8 cellular contexts compared by ENCODE assay signal in the genomic region with DNA sequence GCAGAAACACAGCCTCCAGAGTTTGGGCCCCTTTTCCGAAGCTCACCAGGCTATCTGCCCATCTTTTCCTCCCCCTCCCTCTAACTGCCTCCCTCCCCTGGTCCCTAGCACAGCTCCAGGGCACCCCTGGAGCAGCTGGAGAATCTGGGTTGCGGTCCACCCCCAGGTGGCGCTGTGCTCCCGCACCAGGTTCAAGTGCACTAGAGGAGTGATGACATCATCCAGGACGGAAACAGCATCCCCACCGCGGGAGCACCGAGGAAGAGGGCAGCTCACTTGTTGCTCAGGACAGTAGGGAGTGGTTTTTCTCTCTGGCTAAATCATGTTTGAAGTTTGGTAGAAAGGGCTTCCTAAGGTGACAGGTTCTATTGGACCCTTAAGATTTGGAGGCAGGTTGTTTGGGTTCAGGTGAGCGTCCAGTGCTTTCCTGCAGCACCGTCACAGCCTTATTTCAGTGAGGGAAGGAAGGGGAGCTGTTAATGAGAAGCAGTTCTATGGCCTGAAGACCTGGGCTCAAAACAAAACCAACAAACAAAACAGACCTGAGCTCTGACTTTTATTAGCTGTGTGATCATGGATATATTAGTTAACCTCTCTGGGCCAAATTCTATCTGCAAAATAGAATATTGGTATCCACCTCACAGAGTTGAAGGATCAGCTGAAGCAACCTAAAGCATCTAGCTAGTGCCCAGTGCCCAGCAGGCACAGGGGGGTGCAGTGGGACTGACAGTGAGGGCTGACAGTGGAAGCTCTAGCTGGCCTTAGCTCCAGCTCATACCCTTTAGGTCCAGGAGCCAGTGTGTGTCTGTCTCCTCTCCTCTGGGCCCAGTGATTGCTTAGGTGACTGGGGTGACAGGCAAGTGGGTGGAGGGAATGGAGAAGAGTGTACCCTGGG. TPM values are rescaled to one million over a fixed set of nuclear protein-coding genes. Genes with fewer than 3 reads are reported as not detected.
DNase-seq lines count a peak whose midpoint lies in the region; ATAC-seq and TF ChIP-seq lines count a peak whose summit lies in the region.

No MANE protein-coding gene starts in this region.

- H3K4me1 Mint-ChIP-seq in H9 = peaks cover 26 to 34% of the 10 kb centered on the region in 2 experiments
- peaks cover 23% of the 10 kb centered on the region for H3K4me1 Mint-ChIP-seq in activated naive CD4-positive, alpha-beta T cell treated with anti-CD3 and anti-CD28 coated beads, Interleukin-2, amount 10 ng/mL, durations not matched to agents 7 days and 5 days
- H3K4me1 Mint-ChIP-seq in glutamatergic neuron (ENCODE audit: low read depth, unreplicated experiment) = no peaks in the 10 kb centered on the region

- H3K36me3 Mint-ChIP-seq in H9 (ENCODE audit: insufficient read depth in 1 of 3, low read depth in 3 of 3) (0 out of 7 replicates have a peak, but pooled peaks cover 0 to 1% (median 0%) of the 10 kb centered on the region in 3 experiments), glutamatergic neuron (ENCODE audit: unreplicated experiment) (no peaks in the 10 kb centered on the region)
- H3K36me3 Mint-ChIP-seq in activated naive CD4-positive, alpha-beta T cell treated with anti-CD3 and anti-CD28 coated beads, Interleukin-2, amount 10 ng/mL, durations not matched to agents 7 days and 5 days = no peaks in the 10 kb centered on the region

- no peak overlapping the region for H2AK5ac ChIP-seq in H9 (ENCODE audit: insufficient read length, low read length)

- H4K8ac ChIP-seq in H9 (replicated peaks; ENCODE audit: insufficient read length, low read depth, low read length) = no peak overlapping the region

- no peak overlapping the region for H3K14ac ChIP-seq in H9 (ENCODE audit: insufficient read depth, low read length)

- peak overlapping the region; percentile 59 for H3K4me2 ChIP-seq in DND-41 (ENCODE audit: insufficient read depth, low read length)
- H3K4me2 ChIP-seq in H9 (ENCODE audit: insufficient read depth, insufficient read length, low read length) = peak overlapping the region; percentile 7
- H3K4me2 ChIP-seq in parathyroid adenoma (ENCODE audit: low read length) = no peak overlapping the region

- H3K36me3 ChIP-seq in DND-41 (ENCODE audit: insufficient read depth, low read length) (no peaks in the 10 kb centered on the region), parathyroid adenoma (ENCODE audit: control insufficient read depth, insufficient read depth, low read length) (no peaks in the 10 kb centered on the region), tibial artery (peaks cover 37 to 44% (median 39%) of the 10 kb centered on the region in 3 donors)

- H3K27me3 Mint-ChIP-seq in H9 (ENCODE audit: low read depth) (no peaks in the 10 kb centered on the region; the same call in none of the 2 replicates), glutamatergic neuron (ENCODE audit: unreplicated experiment) (peaks cover 12% of the 10 kb centered on the region)
- H3K27me3 Mint-ChIP-seq in activated naive CD4-positive, alpha-beta T cell treated with anti-CD3 and anti-CD28 coated beads, Interleukin-2, amount 10 ng/mL, durations not matched to agents 7 days and 5 days = peaks cover 45% of the 10 kb centered on the region

- H3K23me2 ChIP-seq in H9 (ENCODE audit: insufficient read length, low read depth, low read length, poor library complexity, severe bottlenecking) = no peaks in the 10 kb centered on the region

- DNase-seq in DND-41 = peak; percentile 89
- peak; percentile 94 for DNase-seq in H9
- peak; percentile 87 for DNase-seq in NCI-H1092 treated with DMSO at 0.1 percent for 48 hours (lab: John Stamatoyannopoulos, UW)
- peak; percentile 94 for DNase-seq in SKM-1 (lab: John Stamatoyannopoulos, UW; ENCODE audit: unreplicated experiment)
- peak; percentile 92 for DNase-seq in activated naive CD4-positive, alpha-beta T cell treated with anti-CD3 and anti-CD28 coated beads, Interleukin-2, amount 10 ng/mL, durations not matched to agents 7 days and 5 days
- peak; percentile 91 for DNase-seq in glutamatergic neuron
- peak; percentile 92 to 96 for DNase-seq in tibial artery

- H3K27me3 ChIP-seq in DND-41 (ENCODE audit: insufficient read depth, low read length, poor library complexity) (peaks cover 6% of the 10 kb centered on the region), H9 (ENCODE audit: insufficient read depth, low read length) (no peaks in the 10 kb centered on the region; the same call in 1 of the 2 replicates), parathyroid adenoma (ENCODE audit: control insufficient read depth, insufficient read depth, low read length) (no peaks in the 10 kb centered on the region), tibial artery (no peaks in the 10 kb centered on the region)

- no peak overlapping the region for H3K23ac ChIP-seq in H9 (ENCODE audit: insufficient read length, low read depth, low read length)

- no peak overlapping the region for H2BK5ac ChIP-seq in H9 (ENCODE audit: insufficient read length, low read length)

- peak overlapping the region; percentile 79 for H2AFZ ChIP-seq in DND-41 (ENCODE audit: low read depth, low read length)
- no peak overlapping the region for H2AFZ ChIP-seq in H9 (ENCODE audit: low read length)
- no peak overlapping the region for H2AFZ ChIP-seq in parathyroid adenoma

- H3K9me3 Mint-ChIP-seq in H9 (no peaks in the 10 kb centered on the region), glutamatergic neuron (ENCODE audit: unreplicated experiment) (peaks cover 5% of the 10 kb centered on the region)
- no peaks in the 10 kb centered on the region for H3K9me3 Mint-ChIP-seq in activated naive CD4-positive, alpha-beta T cell treated with anti-CD3 and anti-CD28 coated beads, Interleukin-2, amount 10 ng/mL, durations not matched to agents 7 days and 5 days

- no peak overlapping the region for H2BK15ac ChIP-seq in H9 (ENCODE audit: low read depth, low read length)

- H3K4me3 Mint-ChIP-seq in H9 (peak overlapping the region; percentile 8 to 9; a peak in 2 of 5 replicates), glutamatergic neuron (ENCODE audit: unreplicated experiment) (no peak overlapping the region)
- no peak overlapping the region for H3K4me3 Mint-ChIP-seq in activated naive CD4-positive, alpha-beta T cell treated with anti-CD3 and anti-CD28 coated beads, Interleukin-2, amount 10 ng/mL, durations not matched to agents 7 days and 5 days

- peak overlapping the region in 1 of 2 experiments; percentile 35; a peak in 2 of 4 replicates for H3K4me3 ChIP-seq in DND-41 (ENCODE audit: low read depth in 1 of 2, low read length in 2 of 2)
- no peak overlapping the region for H3K4me3 ChIP-seq in parathyroid adenoma (ENCODE audit: low read depth, low read length)
- no peak overlapping the region for H3K4me3 ChIP-seq in tibial artery

- H4K20me1 ChIP-seq in DND-41 (ENCODE audit: insufficient read depth, low read length) = peaks cover 3% of the 10 kb centered on the region; the same call in 1 of the 2 replicates
- no peaks in the 10 kb centered on the region for H4K20me1 ChIP-seq in H9 (ENCODE audit: control insufficient read depth, insufficient read depth, insufficient read length)

- H3K9me3 ChIP-seq in DND-41 (ENCODE audit: insufficient read depth, low read length, severe bottlenecking) (no peaks in the 10 kb centered on the region), H9 (ENCODE audit: control insufficient read depth, low read depth, low read length) (no peaks in the 10 kb centered on the region), parathyroid adenoma (ENCODE audit: control insufficient read depth, low read length) (no peaks in the 10 kb centered on the region), tibial artery (no peaks in the 10 kb centered on the region)

- no peak overlapping the region for H2BK120ac ChIP-seq in H9 (ENCODE audit: low read depth, low read length, poor library complexity, severe bottlenecking)

- no peak overlapping the region for H3K4ac ChIP-seq in H9 (ENCODE audit: low read depth, low read length)

- no peak overlapping the region for H4K91ac ChIP-seq in H9 (ENCODE audit: insufficient read length, low read depth, low read length)

- no peak overlapping the region for H3K18ac ChIP-seq in H9 (ENCODE audit: insufficient read length, low read depth, low read length)

- intact Hi-C loops in tibial artery (cut with DNase I; ENCODE audit: low total_unique reads) = loop anchor here (5.0 kb wide), 2 partner anchors 46 to 76 kb away; no protein-coding TSS in a partner anchor

- TF ChIP-seq CTCF in DND-41 (IDR thresholded peaks at IDR 0.05; ENCODE audit: borderline replicate concordance, extremely low read depth, low read length, poor library complexity, severe bottlenecking) (peak; percentile 100), H9 (conservative IDR thresholded peaks at IDR 0.05) (peak; percentile 98), glutamatergic neuron (IDR thresholded peaks at IDR 0.05; ENCODE audit: partially characterized antibody, unreplicated experiment) (peak; percentile 92), parathyroid adenoma (IDR thresholded peaks at IDR 0.05) (peak; percentile 89), tibial artery (IDR thresholded peaks at IDR 0.05) (peak; percentile 95 to 99)

- H3T11ph ChIP-seq in H9 (ENCODE audit: low read length) = no peak overlapping the region

- WGBS in H9 (ENCODE audit: extremely low coverage, insufficient read length, low lambda C conversion rate) = no CpG with 5 or more reads among the region's 10 CpGs

- H3K4me1 ChIP-seq in DND-41 (ENCODE audit: insufficient read depth, low read length) (peaks cover 7% of the 10 kb centered on the region), H9 (ENCODE audit: insufficient read depth, low read length) (peaks cover 5% of the 10 kb centered on the region; the same call in 1 of the 2 replicates), parathyroid adenoma (no peaks in the 10 kb centered on the region), tibial artery (peaks cover 0 to 98% (median 78%) of the 10 kb centered on the region in 4 donors)

- H3K56ac ChIP-seq in H9 (ENCODE audit: insufficient read length, low read depth, low read length) = no peak overlapping the region

- H2BK12ac ChIP-seq in H9 (ENCODE audit: insufficient read length, low read depth, low read length) = no peak overlapping the region

- ATAC-seq in DND-41 (ENCODE audit: insufficient read depth, low read depth) = peak; percentile 99

- no peak overlapping the region for H2BK20ac ChIP-seq in H9 (ENCODE audit: low read depth, low read length, poor library complexity, severe bottlenecking)

- H3K79me1 ChIP-seq in H9 (ENCODE audit: insufficient read depth, low read depth, low read length, poor library complexity, severe bottlenecking) = no peaks in the 10 kb centered on the region

- H3K27ac ChIP-seq in DND-41 (ENCODE audit: low read length) = 0 out of 2 replicates have a peak overlapping the region, but pooled peaks have one; percentile 1
- no peak overlapping the region for H3K27ac ChIP-seq in H9 (ENCODE audit: insufficient read length, low read depth, low read length)
- no peak overlapping the region for H3K27ac ChIP-seq in parathyroid adenoma
- peak overlapping the region; percentile 76 to 95 for H3K27ac ChIP-seq in tibial artery

- H3K9ac ChIP-seq in DND-41 (ENCODE audit: low read depth, low read length) (no peak overlapping the region), H9 (ENCODE audit: extremely low read depth, insufficient read length, low read length) (no peak overlapping the region), parathyroid adenoma (no peak overlapping the region)

- CTCF ChIA-PET in activated naive CD4-positive, alpha-beta T cell treated with anti-CD3 and anti-CD28 coated beads, Interleukin-2, amount 10 ng/mL, durations not matched to agents 7 days and 5 days (lab: Charles Lee) = interaction anchor here (0.6 to 3.9 kb wide), 41 partner anchors 8 to 1172 kb away, joined by 3 to 81 read pairs (median 5); a partner anchor contains a TSS

- H3K79me2 ChIP-seq in DND-41 (ENCODE audit: insufficient read depth, low read length) (no peaks in the 10 kb centered on the region), H9 (ENCODE audit: insufficient read depth, low read length) (no peaks in the 10 kb centered on the region), parathyroid adenoma (no peaks in the 10 kb centered on the region)

- no peak overlapping the region for H4K5ac ChIP-seq in H9 (ENCODE audit: insufficient read length, low read depth, low read length)

- H3K27ac Mint-ChIP-seq in H9 = peak overlapping the region; percentile 22 to 53 (median 46); a peak in 2 of 7 replicates
- peak overlapping the region; percentile 54 for H3K27ac Mint-ChIP-seq in activated naive CD4-positive, alpha-beta T cell treated with anti-CD3 and anti-CD28 coated beads, Interleukin-2, amount 10 ng/mL, durations not matched to agents 7 days and 5 days
- no peak overlapping the region for H3K27ac Mint-ChIP-seq in glutamatergic neuron (ENCODE audit: unreplicated experiment)

RNA-seq across cellular contexts. Expression of a gene that starts 7.5 kb away (rescaled TPM):
- 6.3 and 8.1 TPM in 2 replicates for total RNA-seq in H9 (2021)
- total RNA-seq in glutamatergic neuron (ENCODE audit: unreplicated experiment) = 2.9 TPM

RNA-seq across cellular contexts. Expression of a gene that starts 50.2 kb away (rescaled TPM):
- 0.31 and 0.44 TPM in 2 replicates for total RNA-seq in H9 (2021)
- 0.20 TPM for total RNA-seq in glutamatergic neuron (ENCODE audit: unreplicated experiment)

RNA-seq across cellular contexts. Expression of a gene that starts 59.1 kb away (rescaled TPM):
- total RNA-seq in H9 (2021) (60.3 and 60.9 TPM in 2 replicates), glutamatergic neuron (ENCODE audit: unreplicated experiment) (69.8 TPM)

Comparison
In these comparisons a context has a peak if more than half of its experiments do, and no peak if none do; other contexts are left out.
1. H3K27ac ChIP-seq: peak in DND-41 (single experiment) and tibial artery (2 of 2); none in H9 (single experiment) and parathyroid adenoma (single experiment).
2. H3K4me3 Mint-ChIP-seq: peak in H9 (2 of 2); none in activated naive CD4-positive, alpha-beta T cell treated with anti-CD3 and anti-CD28 coated beads, Interleukin-2, amount 10 ng/mL, durations not matched to agents 7 days and 5 days (single experiment) and glutamatergic neuron (single experiment).
3. Peak in every context shown above with its lines, with median percentiles within 50 percentile points of each other: DNase-seq and CTCF ChIP-seq.